In the genomic region with DNA sequence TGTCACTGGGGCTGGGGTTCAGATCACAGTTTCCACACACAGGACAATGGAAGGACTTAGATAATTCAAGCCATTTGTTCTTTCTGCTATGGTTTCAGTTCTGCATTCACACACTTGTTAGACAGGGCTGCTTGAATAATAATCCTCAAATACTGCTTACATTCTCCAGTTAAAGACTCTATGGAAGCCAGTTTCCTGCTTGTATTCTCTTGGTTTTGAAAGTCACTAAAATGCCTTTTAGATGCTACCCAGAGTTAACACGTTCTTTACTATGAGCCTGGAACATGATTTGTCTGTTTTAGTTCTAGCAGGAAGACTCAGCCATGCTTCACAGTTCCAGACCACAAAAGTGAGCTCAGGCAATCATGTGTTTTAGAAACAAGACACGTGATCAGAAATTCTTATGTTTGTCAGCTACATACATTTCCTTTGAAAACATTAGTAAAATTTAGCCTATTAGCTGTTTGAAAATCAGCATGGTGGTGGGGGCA, we compare ENCODE assay signal across 9 cellular contexts.
DNase-seq lines count a peak whose midpoint lies in the region; ATAC-seq and TF ChIP-seq lines count a peak whose summit lies in the region.
"Had no signal": no experiment of that assay in that cellular context is flagged by ENCODE, and none has a peak within 500 bp of the region (broad histone marks: within the 10 kb centered on the region; RNA-seq: fewer than 3 reads in every experiment).

No MANE protein-coding gene starts in this region.

- peak overlapping the region; percentile 30 for H3K4me3 ChIP-seq in MM.1S (ENCODE audit: low read length)
- H3K4me3 ChIP-seq: lower lobe of right lung had no signal

- H3F3A ChIP-seq in MM.1S (ENCODE audit: insufficient read depth, low read length): peaks cover 10% of the 10 kb centered on the region

- peak overlapping the region; percentile 46 for H3K9ac ChIP-seq in MM.1S (ENCODE audit: low read length)

- peak; percentile 88 for DNase-seq in MM.1S
- peak; percentile 25 for DNase-seq in kidney tubule cell (ENCODE audit: low spot score)
- no peak for DNase-seq in mucosa of gallbladder (ENCODE audit: low spot score)
- no peak for DNase-seq in DMS114 treated with DMSO at 0.1 percent for 48 hours (lab: John Stamatoyannopoulos, UW; ENCODE audit: unreplicated experiment)
- no peak for DNase-seq in iPS-NIHi11 (ENCODE audit: low spot score)
- DNase-seq in cerebellar cortex (ENCODE audit: low spot score): no peak
- DNase-seq: lower lobe of right lung had no signal

- H3K9me2 ChIP-seq in MM.1S (replicated peaks; ENCODE audit: insufficient read depth, low read length): no peaks in the 10 kb centered on the region

- peak overlapping the region; percentile 85 for H2AFZ ChIP-seq in MM.1S (ENCODE audit: low read length)

- peak overlapping the region; percentile 83 for H3K27ac ChIP-seq in MM.1S (ENCODE audit: low read length)
- H3K27ac ChIP-seq: lower lobe of right lung had no signal

- H3K4me2 ChIP-seq in MM.1S (ENCODE audit: low read depth, low read length): peak overlapping the region; percentile 63

- peaks cover 28% of the 10 kb centered on the region for H3K4me1 ChIP-seq in MM.1S (ENCODE audit: low read length)
- H3K4me1 ChIP-seq: lower lobe of right lung had no signal

- no peaks in the 10 kb centered on the region for H4K20me1 ChIP-seq in MM.1S (ENCODE audit: insufficient read depth, low read length)

- peak; percentile 94 for ATAC-seq in GM18498 (IDR thresholded peaks at IDR 0.05; ENCODE audit: unreplicated experiment)
- ATAC-seq in GM21825 (IDR thresholded peaks at IDR 0.05; ENCODE audit: unreplicated experiment): peak; percentile 91

- no peaks in the 10 kb centered on the region for H3K79me2 ChIP-seq in MM.1S (ENCODE audit: low read length)

- no peaks in the 10 kb centered on the region for H3K9me3 ChIP-seq in MM.1S (replicated peaks; ENCODE audit: insufficient read depth, low read length)
- H3K9me3 ChIP-seq: lower lobe of right lung had no signal

- H3K27me3 ChIP-seq in MM.1S (replicated peaks; ENCODE audit: insufficient read depth, low read length): no peaks in the 10 kb centered on the region

- no peaks in the 10 kb centered on the region for H3K36me3 ChIP-seq in MM.1S (replicated peaks; ENCODE audit: insufficient read depth, low read length)
- H3K36me3 ChIP-seq: lower lobe of right lung had no signal

- TF ChIP-seq CTCF in MM.1S (IDR thresholded peaks at IDR 0.05; ENCODE audit: low read length): no peak

Comparison
In these comparisons a context has a peak if more than half of its experiments do, and no peak if none do; other contexts are left out.
1. DNase-seq: peak in MM.1S (single experiment) and kidney tubule cell (single experiment); none in mucosa of gallbladder (single experiment), DMS114 treated with DMSO at 0.1 percent for 48 hours (single experiment), iPS-NIHi11 (single experiment) and cerebellar cortex (single experiment).